11 cellular contexts compared by ENCODE assay signal in genomic region chr3:8505621-8506020, GRCh38. TPM values are rescaled to one million over a fixed set of nuclear protein-coding genes. Genes with fewer than 3 reads are reported as not detected.
DNase-seq lines count a peak whose midpoint lies in the region; ATAC-seq and TF ChIP-seq lines count a peak whose summit lies in the region.
"Had no signal": no experiment of that assay in that cellular context is flagged by ENCODE, and none has a peak within 500 bp of the region (broad histone marks: within the 10 kb centered on the region; RNA-seq: fewer than 3 reads in every experiment).

No MANE protein-coding gene starts in this region.

- POLR2A ChIA-PET in CD4-positive, alpha-beta T cell (lab: Charles Lee): no interaction called here

- H3K27me3 Mint-ChIP-seq in CD4-positive, alpha-beta T cell: peaks cover 8% of the 10 kb centered on the region

- no peak for ATAC-seq in lung (ENCODE audit: insufficient read depth, low FRiP score)
- no peak for ATAC-seq in CD4-positive, alpha-beta T cell (ENCODE audit: poor library complexity)

- peaks cover 9% of the 10 kb centered on the region for H3K4me1 Mint-ChIP-seq in CD4-positive, alpha-beta T cell (ENCODE audit: low read depth)

- H3K4me3 ChIP-seq in lung (no peak overlapping the region), transverse colon (no peak overlapping the region)
- H3K4me3 ChIP-seq: ovary had no signal

- in situ Hi-C loops in transverse colon (cut with MboI; ENCODE audit: low pct_ligation_motif_present in 1 of 4, low pct_unique_long_range_greater_than_20kb in 1 of 4, low sequenced_read_pairs in 3 of 4): no loop called here

- H3K27me3 ChIP-seq in lung (ENCODE audit: control insufficient read depth, insufficient read depth) (no peaks in the 10 kb centered on the region), transverse colon (no peaks in the 10 kb centered on the region)
- no peaks in the 10 kb centered on the region for H3K27me3 ChIP-seq in CD4-positive, alpha-beta T cell (ENCODE audit: control insufficient read depth, insufficient read depth, low read length)
- H3K27me3 ChIP-seq: ovary had no signal

- TF ChIP-seq POLR2A in transverse colon (IDR thresholded peaks at IDR 0.05): no peak

- no peak overlapping the region for H3K4me3 Mint-ChIP-seq in CD4-positive, alpha-beta T cell
- H3K4me3 Mint-ChIP-seq: activated CD4-positive, alpha-beta T cell treated with anti-CD3 and anti-CD28 coated beads, Interleukin-2, amount 10 ng/mL, durations not matched to agents 7 days and 5 days; activated naive CD4-positive, alpha-beta T cell treated with anti-CD3 and anti-CD28 coated beads, Interleukin-2, amount 50 U/mL, for 24 hours had no signal

- intact Hi-C loops in transverse colon (cut with DNase I; ENCODE audit: low total_unique reads): no loop called here
- intact Hi-C loops in CD4-positive, alpha-beta T cell (cut with DNase I, micrococcal nuclease): no loop called here

- CTCF ChIA-PET in CD4-positive, alpha-beta T cell (lab: Charles Lee): interaction anchor here (0.6 kb wide), 1 partner anchor 1534 kb away, joined by 3 read pairs; no protein-coding TSS in a partner anchor

- no peaks in the 10 kb centered on the region for H3K36me3 Mint-ChIP-seq in CD4-positive, alpha-beta T cell (ENCODE audit: low read depth)
- H3K36me3 Mint-ChIP-seq: activated naive CD4-positive, alpha-beta T cell treated with anti-CD3 and anti-CD28 coated beads, Interleukin-2, amount 50 U/mL, for 24 hours had no signal

- no peak for TF ChIP-seq CTCF in VCaP (conservative IDR thresholded peaks at IDR 0.05)
- TF ChIP-seq CTCF in lung (IDR thresholded peaks at IDR 0.05; ENCODE audit: control extremely low read depth, extremely low read depth): no peak
- no peak for TF ChIP-seq CTCF in transverse colon (IDR thresholded peaks at IDR 0.05)
- no peak for TF ChIP-seq CTCF in CD4-positive, alpha-beta T cell (IDR thresholded peaks at IDR 0.05)

- H3K9me3 ChIP-seq in lung (ENCODE audit: control insufficient read depth in 2 of 2, insufficient read depth in 1 of 2, low read length in 1 of 2) (no peaks in the 10 kb centered on the region), transverse colon (no peaks in the 10 kb centered on the region)
- no peaks in the 10 kb centered on the region for H3K9me3 ChIP-seq in CD4-positive, alpha-beta T cell (ENCODE audit: control insufficient read depth, low read length)
- H3K9me3 ChIP-seq: ovary had no signal

- 17 to 62% methylated on average over 3 of the region's 3 CpGs for WGBS in lung, 2 donors
- WGBS in transverse colon (ENCODE audit: low coverage in 1 of 2), 2 donors: 7 to 37% methylated on average over 3 of the region's 3 CpGs

- no peaks in the 10 kb centered on the region for H3K9me3 Mint-ChIP-seq in CD4-positive, alpha-beta T cell
- H3K9me3 Mint-ChIP-seq: activated CD4-positive, alpha-beta T cell treated with anti-CD3 and anti-CD28 coated beads, Interleukin-2, amount 10 ng/mL, durations not matched to agents 7 days and 5 days; activated naive CD4-positive, alpha-beta T cell treated with anti-CD3 and anti-CD28 coated beads, Interleukin-2, amount 50 U/mL, for 24 hours had no signal

- no peak for TF ChIP-seq EP300 in transverse colon (IDR thresholded peaks at IDR 0.05; ENCODE audit: low read depth)

- H3K27ac ChIP-seq in VCaP (peak overlapping the region; percentile 75), lung (ENCODE audit: low read depth in 1 of 2, low read length in 1 of 2) (peak overlapping the region; percentile 78 to 81), transverse colon (peak overlapping the region; percentile 9 to 41 (median 36))
- H3K27ac ChIP-seq in CD4-positive, alpha-beta T cell (ENCODE audit: low read depth, low read length): no peak overlapping the region
- H3K27ac ChIP-seq: ovary had no signal

- H3K36me3 ChIP-seq in lung (ENCODE audit: control insufficient read depth in 2 of 2, insufficient read depth in 2 of 2, low read length in 2 of 2) (peaks cover 0 to 2% of the 10 kb centered on the region in 2 donors), transverse colon (no peaks in the 10 kb centered on the region)
- H3K36me3 ChIP-seq: ovary had no signal

- no peak overlapping the region for H3K27ac Mint-ChIP-seq in CD4-positive, alpha-beta T cell
- H3K27ac Mint-ChIP-seq: activated CD4-positive, alpha-beta T cell treated with anti-CD3 and anti-CD28 coated beads, Interleukin-2, amount 10 ng/mL, durations not matched to agents 7 days and 5 days; activated naive CD4-positive, alpha-beta T cell treated with anti-CD3 and anti-CD28 coated beads, Interleukin-2, amount 50 U/mL, for 24 hours had no signal

- DNase-seq in NCI-H510A treated with DMSO at 0.1 percent for 48 hours (lab: John Stamatoyannopoulos, UW) (peak; percentile 15), NCI-H510A (lab: John Stamatoyannopoulos, UW) (no peak), lung (ENCODE audit: low spot score) (no peak), transverse colon (peak; percentile 57), AG08396 (ENCODE audit: low spot score) (no peak), anterior cingulate cortex (lab: John Stamatoyannopoulos, UW) (no peak)
- DNase-seq in CD4-positive, alpha-beta T cell: no peak
- DNase-seq: activated CD4-positive, alpha-beta T cell treated with anti-CD3 and anti-CD28 coated beads, Interleukin-2, amount 10 ng/mL, durations not matched to agents 7 days and 5 days; ovary had no signal

- H3K4me1 ChIP-seq in lung (ENCODE audit: control insufficient read depth in 2 of 2, insufficient read depth in 2 of 2, low read length in 2 of 2): peaks cover 4 to 35% of the 10 kb centered on the region in 2 donors
- H3K4me1 ChIP-seq in transverse colon: peaks cover 13 to 40% (median 23%) of the 10 kb centered on the region in 4 donors

RNA-seq across cellular contexts. Expression of gene LMCD1, which starts 4.0 kb away (rescaled TPM):
- total RNA-seq in lung (100 to 1,000 TPM in 1 of 2 donors, 10 to 100 TPM in 1; 95.7 to 101 TPM), transverse colon (10 to 100 TPM in 2 of 4 donors, 1 to 10 TPM in 2; 6.7 to 26.6 (median 9.6) TPM)
- polyA plus RNA-seq in lung: 100 to 1,000 TPM in 1 of 2 donors, 10 to 100 TPM in 1; 33.6 to 179 TPM
- under 1 TPM; 0.36 to 0.55 TPM for total RNA-seq in CD4-positive, alpha-beta T cell

Comparison
In these comparisons a context has a peak if more than half of its experiments do, and no peak if none do; other contexts are left out.
1. DNase-seq: peak in NCI-H510A treated with DMSO at 0.1 percent for 48 hours (single experiment) and transverse colon (single experiment); none in NCI-H510A (single experiment), lung (single experiment), AG08396 (single experiment), CD4-positive, alpha-beta T cell (0 of 10) and anterior cingulate cortex (0 of 58).
2. RNA of gene LMCD1, which starts 4.0 kb away (total RNA-seq): 95.7 to 101 TPM in lung and 6.7 to 26.6 TPM in transverse colon; 0.36 to 0.55 TPM in CD4-positive, alpha-beta T cell; every median in the first group is over 4 times any median in the second.